8 cellular contexts compared by ENCODE assay signal in the genomic region with DNA sequence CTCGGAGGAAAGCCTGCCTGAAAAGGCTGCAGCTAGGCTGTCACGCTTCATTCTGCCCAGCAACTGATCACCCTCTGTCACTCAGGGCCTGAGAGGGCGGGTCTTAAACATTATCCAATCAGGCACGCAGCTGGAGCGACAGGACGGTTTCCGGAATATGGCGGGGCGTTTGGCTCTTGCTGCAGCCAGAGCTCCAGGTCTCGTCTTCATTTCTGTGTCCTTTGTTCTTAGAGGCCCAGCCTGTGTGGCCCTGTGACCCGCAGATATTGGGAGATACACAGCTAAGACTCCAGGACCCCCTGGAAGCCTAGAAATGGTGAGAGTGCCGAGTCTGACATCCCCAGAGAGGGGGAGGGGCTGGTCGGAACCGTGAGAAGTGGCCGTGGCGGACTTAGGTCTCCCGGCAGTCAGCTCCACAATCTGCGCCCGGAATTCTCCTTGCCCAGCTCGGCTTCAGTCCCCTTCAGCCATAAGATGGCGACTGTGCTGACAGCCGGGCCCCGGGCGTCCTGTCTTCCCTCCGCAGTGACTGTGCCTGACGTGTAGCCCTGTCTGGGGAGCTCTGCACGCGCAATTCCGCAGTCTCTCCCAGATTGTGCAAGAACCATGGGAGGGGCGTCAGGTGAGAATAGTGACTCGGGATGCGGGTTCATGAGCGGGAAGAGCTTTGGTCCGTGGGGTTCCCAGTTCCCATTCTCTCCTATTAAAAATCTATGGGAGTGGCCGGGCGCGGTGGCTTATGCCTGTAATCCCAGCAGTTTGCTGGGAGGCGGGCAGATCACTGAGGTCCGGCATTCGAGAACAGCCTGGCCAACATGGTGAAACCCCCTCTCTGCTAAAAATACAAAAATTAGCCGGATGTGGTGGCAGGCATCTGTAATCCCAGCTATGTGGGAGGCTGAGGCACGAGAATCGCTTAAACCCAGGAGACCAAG. TPM values are rescaled to one million over a fixed set of nuclear protein-coding genes. Genes with fewer than 3 reads are reported as not detected.
DNase-seq lines count a peak whose midpoint lies in the region; ATAC-seq and TF ChIP-seq lines count a peak whose summit lies in the region.

Gene ZNF429, plus strand, starts transcription at position 144 of the 935 bp plus-strand sequence. Its CDS starts 170 bp downstream, at position 314.

- intact Hi-C loops in natural killer cell (cut with micrococcal nuclease): loop anchor here (1.0 to 10.0 kb wide), 5 partner anchors 147 to 361 kb away; partner anchors contain the start of genes ZNF100, ZNF43, ZNF431 and ZNF708

- peak within 1 kb of the TSS; percentile 96 for H3K9ac ChIP-seq in DND-41 (ENCODE audit: low read depth, low read length)

- H3K4me3 ChIP-seq in DND-41 (ENCODE audit: low read depth in 1 of 2, low read length in 2 of 2): peak within 1 kb of the TSS; percentile 73 to 85
- H3K4me3 ChIP-seq in fibroblast of pulmonary artery (replicated peaks; ENCODE audit: low read depth, low read length): peak within 1 kb of the TSS; percentile 83

- H3K9me3 Mint-ChIP-seq in natural killer cell: no peaks in the 10 kb centered on the region

- no peaks in the 10 kb centered on the region for H3K27me3 ChIP-seq in DND-41 (ENCODE audit: insufficient read depth, low read length, poor library complexity)

- peak within 1 kb of the TSS; percentile 61 for H3K4me2 ChIP-seq in DND-41 (ENCODE audit: insufficient read depth, low read length)

- peaks cover 28 to 37% of the 10 kb centered on the region in 2 donors for H3K4me1 Mint-ChIP-seq in natural killer cell

- DNase-seq in DND-41 (peak; percentile 96), Kasumi-1 (lab: John Stamatoyannopoulos, UW) (peak; percentile 95 to 97), RPMI8226 (peak; percentile 92), fibroblast of pulmonary artery (ENCODE audit: low read depth) (peak; percentile 94), natural killer cell (peak; percentile 86)
- peak; percentile 80 for DNase-seq in activated T-helper 9 cell treated with anti-CD3 and anti-CD28 coated beads, Interleukin-2, amount 50 U/mL, for 16 hours (ENCODE audit: low read depth)
- peak; percentile 78 to 90 (median 88) for DNase-seq in stimulated activated naive CD4-positive, alpha-beta T cell (lab: John Stamatoyannopoulos, UW)

- H3K79me2 ChIP-seq in DND-41 (ENCODE audit: insufficient read depth, low read length): peaks cover 50% of the 10 kb centered on the region

- H2AFZ ChIP-seq in DND-41 (ENCODE audit: low read depth, low read length): peak within 1 kb of the TSS; percentile 97

- ATAC-seq in DND-41 (ENCODE audit: insufficient read depth, low read depth) (peak; percentile 99), GM21825 (IDR thresholded peaks at IDR 0.05; ENCODE audit: unreplicated experiment) (peak; percentile 100), natural killer cell (peak; percentile 98 to 100 (median 99))

- TF ChIP-seq CTCF in DND-41 (IDR thresholded peaks at IDR 0.05; ENCODE audit: borderline replicate concordance, extremely low read depth, low read length, poor library complexity, severe bottlenecking) (peak; percentile 28), fibroblast of pulmonary artery (IDR thresholded peaks at IDR 0.05; ENCODE audit: low read length, missing control alignments) (no peak), natural killer cell (IDR thresholded peaks at IDR 0.05) (no peak)

- peak within 1 kb of the TSS; percentile 98 for H3K4me3 Mint-ChIP-seq in natural killer cell

- H3K36me3 Mint-ChIP-seq in natural killer cell: no peaks in the 10 kb centered on the region

- H3K27ac Mint-ChIP-seq in natural killer cell: peak within 1 kb of the TSS; percentile 98 to 99

- peak within 1 kb of the TSS; percentile 99 for H3K27ac ChIP-seq in DND-41 (ENCODE audit: low read length)

- no peaks in the 10 kb centered on the region for H3K27me3 Mint-ChIP-seq in natural killer cell (ENCODE audit: low read depth in 2 of 2)

- H4K20me1 ChIP-seq in DND-41 (ENCODE audit: insufficient read depth, low read length): no peaks in the 10 kb centered on the region

- H3K4me1 ChIP-seq in DND-41 (ENCODE audit: insufficient read depth, low read length): peaks cover 31% of the 10 kb centered on the region

- peaks cover 12% of the 10 kb centered on the region for H3K9me3 ChIP-seq in DND-41 (ENCODE audit: insufficient read depth, low read length, severe bottlenecking)

- peaks cover 36% of the 10 kb centered on the region for H3K36me3 ChIP-seq in DND-41 (ENCODE audit: insufficient read depth, low read length)

RNA-seq across cellular contexts. Expression of gene ZNF429, which starts in this region (rescaled TPM):
- 10 to 100 TPM; 15.7 to 21.0 (median 18.7) TPM for total RNA-seq in natural killer cell

Comparison
In these comparisons a context has a peak if more than half of its experiments do, and no peak if none do; other contexts are left out.
1. Peak in every context shown above with its lines: DNase-seq, ATAC-seq, H3K4me3 ChIP-seq and H3K27ac ChIP-seq.